In the genomic region with DNA sequence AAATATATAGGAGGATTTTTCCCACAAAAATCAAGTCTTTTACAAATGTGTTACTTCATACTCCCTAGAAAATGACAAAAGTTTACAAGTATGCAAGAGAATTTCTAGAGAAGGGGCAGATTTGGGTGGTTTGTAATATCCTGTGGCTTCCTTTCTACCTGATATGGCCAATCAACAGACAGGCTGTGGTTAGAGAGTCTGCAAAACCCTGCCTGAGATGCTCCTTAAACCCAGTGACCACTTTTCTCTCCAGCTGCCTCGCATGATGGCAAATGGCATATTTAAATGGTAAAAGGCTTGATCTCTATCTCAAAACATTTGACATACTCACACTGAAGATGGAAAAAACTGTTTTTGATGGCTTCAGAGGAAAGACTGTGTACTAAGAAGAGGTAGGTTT, we compare ENCODE assay signal across 1 cellular context.
TF ChIP-seq lines count a peak whose summit lies in the region.

No MANE protein-coding gene starts in this region.

TF ChIP-seq in GM12878, 131 proteins besides CTCF, POLR2A, EP300 and RAD21 (continued from another document):
- TF ChIP-seq, protein P1, sequence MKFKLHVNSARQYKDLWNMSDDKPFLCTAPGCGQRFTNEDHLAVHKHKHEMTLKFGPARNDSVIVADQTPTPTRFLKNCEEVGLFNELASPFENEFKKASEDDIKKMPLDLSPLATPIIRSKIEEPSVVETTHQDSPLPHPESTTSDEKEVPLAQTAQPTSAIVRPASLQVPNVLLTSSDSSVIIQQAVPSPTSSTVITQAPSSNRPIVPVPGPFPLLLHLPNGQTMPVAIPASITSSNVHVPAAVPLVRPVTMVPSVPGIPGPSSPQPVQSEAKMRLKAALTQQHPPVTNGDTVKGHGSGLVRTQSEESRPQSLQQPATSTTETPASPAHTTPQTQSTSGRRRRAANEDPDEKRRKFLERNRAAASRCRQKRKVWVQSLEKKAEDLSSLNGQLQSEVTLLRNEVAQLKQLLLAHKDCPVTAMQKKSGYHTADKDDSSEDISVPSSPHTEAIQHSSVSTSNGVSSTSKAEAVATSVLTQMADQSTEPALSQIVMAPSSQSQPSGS (IDR thresholded peaks at IDR 0.05; ENCODE audit: low read length) = no peak
- TF ChIP-seq SUPT20H (IDR thresholded peaks at IDR 0.05; ENCODE audit: borderline replicate concordance, control insufficient read depth, low read depth, low read length) (no peak), JUNB (IDR thresholded peaks at IDR 0.05) (no peak), TCF12 (IDR thresholded peaks at IDR 0.05; ENCODE audit: low read depth, low read length) (no peak), BACH1 (IDR thresholded peaks at IDR 0.05; ENCODE audit: borderline replicate concordance) (no peak)
- TF ChIP-seq, protein P2, sequence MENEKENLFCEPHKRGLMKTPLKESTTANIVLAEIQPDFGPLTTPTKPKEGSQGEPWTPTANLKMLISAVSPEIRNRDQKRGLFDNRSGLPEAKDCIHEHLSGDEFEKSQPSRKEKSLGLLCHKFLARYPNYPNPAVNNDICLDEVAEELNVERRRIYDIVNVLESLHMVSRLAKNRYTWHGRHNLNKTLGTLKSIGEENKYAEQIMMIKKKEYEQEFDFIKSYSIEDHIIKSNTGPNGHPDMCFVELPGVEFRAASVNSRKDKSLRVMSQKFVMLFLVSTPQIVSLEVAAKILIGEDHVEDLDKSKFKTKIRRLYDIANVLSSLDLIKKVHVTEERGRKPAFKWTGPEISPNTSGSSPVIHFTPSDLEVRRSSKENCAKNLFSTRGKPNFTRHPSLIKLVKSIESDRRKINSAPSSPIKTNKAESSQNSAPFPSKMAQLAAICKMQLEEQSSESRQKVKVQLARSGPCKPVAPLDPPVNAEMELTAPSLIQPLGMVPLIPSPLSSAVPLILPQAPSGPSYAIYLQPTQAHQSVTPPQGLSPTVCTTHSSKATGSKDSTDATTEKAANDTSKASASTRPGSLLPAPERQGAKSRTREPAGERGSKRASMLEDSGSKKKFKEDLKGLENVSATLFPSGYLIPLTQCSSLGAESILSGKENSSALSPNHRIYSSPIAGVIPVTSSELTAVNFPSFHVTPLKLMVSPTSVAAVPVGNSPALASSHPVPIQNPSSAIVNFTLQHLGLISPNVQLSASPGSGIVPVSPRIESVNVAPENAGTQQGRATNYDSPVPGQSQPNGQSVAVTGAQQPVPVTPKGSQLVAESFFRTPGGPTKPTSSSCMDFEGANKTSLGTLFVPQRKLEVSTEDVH (IDR thresholded peaks at IDR 0.05; ENCODE audit: low read depth, partially characterized antibody) = no peak
